16 cellular contexts compared by ENCODE assay signal in the genomic region with DNA sequence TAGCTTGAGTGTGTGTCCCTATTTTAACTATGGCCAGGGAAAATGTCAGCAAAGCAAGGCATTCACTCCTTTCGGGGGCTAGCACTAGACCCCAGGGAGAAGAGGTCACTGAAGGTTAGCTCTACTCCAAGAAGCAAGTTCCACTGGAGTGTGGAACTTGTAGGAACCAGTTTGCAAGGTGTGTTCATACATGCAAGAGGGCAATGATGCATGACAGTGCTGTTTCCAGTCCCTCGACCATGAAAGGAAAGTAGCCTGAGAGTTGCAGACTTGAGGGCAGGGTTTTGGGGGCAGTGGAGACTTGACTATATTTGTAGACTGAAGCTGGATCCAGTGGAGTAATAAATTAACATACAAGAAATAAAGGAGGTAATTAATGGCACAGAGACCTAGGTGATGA. TPM values are rescaled to one million over a fixed set of nuclear protein-coding genes. Genes with fewer than 3 reads are reported as not detected.
DNase-seq lines count a peak whose midpoint lies in the region; ATAC-seq and TF ChIP-seq lines count a peak whose summit lies in the region.
"Had no signal": no experiment of that assay in that cellular context is flagged by ENCODE, and none has a peak within 500 bp of the region (broad histone marks: within the 10 kb centered on the region; RNA-seq: fewer than 3 reads in every experiment).

No MANE protein-coding gene starts in this region.

- no peak overlapping the region for H2AFZ ChIP-seq in neural progenitor cell (replicated peaks)

- no peak overlapping the region for H3K4me3 Mint-ChIP-seq in neural progenitor cell

- H3K4me1 Mint-ChIP-seq in neural progenitor cell: peaks cover 19% of the 10 kb centered on the region

- peak overlapping the region; percentile 55 for H3K4me2 ChIP-seq in neural progenitor cell

- no peak overlapping the region for H3K9ac ChIP-seq in neural progenitor cell
- H3K9ac ChIP-seq: BLaER1 treated with 17β-estradiol and CSF1 and Interleukin-3, amounts not matched to agents 10 nM and 100 nM had no signal

- H3K27me3 Mint-ChIP-seq in neural progenitor cell (ENCODE audit: insufficient read depth, low read depth): peaks cover 4% of the 10 kb centered on the region
- H3K27me3 Mint-ChIP-seq: progenitor cell of endocrine pancreas had no signal

- no peaks in the 10 kb centered on the region for H3K79me2 ChIP-seq in neural progenitor cell (ENCODE audit: low read depth)

- no peaks in the 10 kb centered on the region for H3K9me3 ChIP-seq in neural progenitor cell (ENCODE audit: low read depth)
- H3K9me3 ChIP-seq: BLaER1 treated with 17β-estradiol and CSF1 and Interleukin-3, amounts not matched to agents 10 nM and 100 nM; left lung had no signal

- H3K4me3 ChIP-seq in neural progenitor cell: no peak overlapping the region
- H3K4me3 ChIP-seq: BLaER1 treated with 17β-estradiol and CSF1 and Interleukin-3, amounts not matched to agents 10 nM and 100 nM; left lung had no signal

- no peaks in the 10 kb centered on the region for H3K36me3 Mint-ChIP-seq in neural progenitor cell

- H3K36me3 ChIP-seq in neural progenitor cell: no peaks in the 10 kb centered on the region
- H3K36me3 ChIP-seq: BLaER1 treated with 17β-estradiol and CSF1 and Interleukin-3, amounts not matched to agents 10 nM and 100 nM; left lung had no signal

- DNase-seq in NCI-H2107 (lab: John Stamatoyannopoulos, UW) (peak; percentile 41), neural progenitor cell (ENCODE audit: low spot score) (no peak), HuH-7.5 (ENCODE audit: low spot score) (no peak)
- DNase-seq in effector CD4-positive, alpha-beta T cell: no peak
- DNase-seq: activated naive CD4-positive, alpha-beta T cell treated with anti-CD3 and anti-CD28 coated beads, Interleukin-2, amount 50 U/mL, for 16 hours; EL; Karpas-422; left lung; NCI-H1436 treated with DMSO at 0.1 percent for 48 hours; SHP77 treated with DMSO at 0.1 percent for 48 hours; stimulated activated CD4-positive, alpha-beta T cell treated with anti-CD3 and anti-CD28 coated beads, Interleukin-12 subunit alpha, Interleukin-12 subunit beta, amount 100 ng/mL, for 4 hours had no signal

- H4K20me1 ChIP-seq in neural progenitor cell (ENCODE audit: low read depth): no peaks in the 10 kb centered on the region
- H4K20me1 ChIP-seq: BLaER1 treated with 17β-estradiol and CSF1 and Interleukin-3, amounts not matched to agents 10 nM and 100 nM had no signal

- ATAC-seq in GM18519 (IDR thresholded peaks at IDR 0.05; ENCODE audit: low FRiP score, unreplicated experiment) (peak; percentile 66), GM21576 (IDR thresholded peaks at IDR 0.05; ENCODE audit: unreplicated experiment) (peak; percentile 72), HG03135 (IDR thresholded peaks at IDR 0.05; ENCODE audit: unreplicated experiment) (no peak)
- ATAC-seq: left lung had no signal

- H3K27ac ChIP-seq in neural progenitor cell: peak overlapping the region; percentile 69
- H3K27ac ChIP-seq: BLaER1 treated with 17β-estradiol and CSF1 and Interleukin-3, amounts not matched to agents 10 nM and 100 nM; left lung had no signal

- peaks cover 19% of the 10 kb centered on the region for H3K4me1 ChIP-seq in neural progenitor cell
- H3K4me1 ChIP-seq: left lung had no signal

- H3K9me3 Mint-ChIP-seq in neural progenitor cell: no peaks in the 10 kb centered on the region

- H3K27ac Mint-ChIP-seq in neural progenitor cell: no peak overlapping the region
- H3K27ac Mint-ChIP-seq: progenitor cell of endocrine pancreas had no signal

- no peak for TF ChIP-seq CTCF in neural progenitor cell (IDR thresholded peaks at IDR 0.05)

- peaks cover 7% of the 10 kb centered on the region for H3F3A ChIP-seq in neural progenitor cell (ENCODE audit: low read depth)

- no peaks in the 10 kb centered on the region for H3K27me3 ChIP-seq in neural progenitor cell
- H3K27me3 ChIP-seq: BLaER1 treated with 17β-estradiol and CSF1 and Interleukin-3, amounts not matched to agents 10 nM and 100 nM; left lung had no signal

RNA-seq across cellular contexts. Expression of a gene that starts 21.6 kb away (rescaled TPM):
- total RNA-seq in neural progenitor cell (ENCODE audit: low replicate concordance): 31.6 and 67.6 TPM in 2 replicates
